8 cellular contexts compared by ENCODE assay signal in the genomic region with DNA sequence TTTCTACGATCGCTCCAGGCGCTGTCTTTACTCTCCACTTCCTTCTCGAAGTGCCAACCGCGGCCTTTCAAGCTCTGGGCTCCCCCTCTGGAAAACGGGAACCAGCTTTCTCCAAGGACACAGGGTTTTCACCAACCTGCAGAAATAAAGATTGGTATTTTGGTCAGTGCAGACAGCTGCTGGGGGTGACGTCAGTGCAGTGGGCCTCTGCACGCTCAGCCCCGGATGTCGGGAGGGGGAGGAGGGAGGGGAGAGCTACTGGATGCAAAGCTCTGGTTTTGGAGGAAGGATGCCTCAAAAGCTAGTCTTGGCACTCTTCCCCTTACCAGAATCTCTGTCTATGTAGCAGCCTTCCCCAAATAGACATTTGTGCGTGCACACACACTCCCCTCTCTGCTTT. TPM values are rescaled to one million over a fixed set of nuclear protein-coding genes. Genes with fewer than 3 reads are reported as not detected.
DNase-seq lines count a peak whose midpoint lies in the region; ATAC-seq and TF ChIP-seq lines count a peak whose summit lies in the region.

No MANE protein-coding gene starts in this region.

- ATAC-seq in HG02759 (IDR thresholded peaks at IDR 0.05; ENCODE audit: unreplicated experiment) (peak; percentile 84), omental fat pad (ENCODE audit: low FRiP score) (no peak), HG03108 (IDR thresholded peaks at IDR 0.05; ENCODE audit: unreplicated experiment) (no peak)

- peak; percentile 11 for DNase-seq in stimulated activated CD4-positive, alpha-beta T cell treated with anti-CD3 and anti-CD28 coated beads, Interleukin-4, amount 100 ng/mL, for 1 hour
- DNase-seq in stimulated activated CD4-positive, alpha-beta T cell treated with anti-CD3 and anti-CD28 coated beads, Interleukin-4, amount 100 ng/mL, for 4 hours = no peak
- DNase-seq in NCI-H510A (lab: John Stamatoyannopoulos, UW) (peak; percentile 69), amygdala (lab: John Stamatoyannopoulos, UW) (peak in 48 of 56 donors; percentile 3 to 73 (median 36)), mucosa of gallbladder (ENCODE audit: low spot score) (peak; percentile 36), omental fat pad (ENCODE audit: low spot score) (no peak)

- TF ChIP-seq CTCF in omental fat pad (IDR thresholded peaks at IDR 0.05) = no peak

RNA-seq across cellular contexts. Expression of a gene that starts 19.9 kb away (rescaled TPM):
- 0.03 TPM for total RNA-seq in mucosa of gallbladder
- total RNA-seq in omental fat pad = under 1 TPM in 1 of 4 donors, not detected in 3; 0.06 TPM

RNA-seq across cellular contexts. Expression of a gene that starts 49.4 kb away (rescaled TPM):
- 11.7 TPM for total RNA-seq in mucosa of gallbladder
- total RNA-seq in omental fat pad = 10 to 100 TPM in 3 of 4 donors, 1 to 10 TPM in 1; 8.9 to 21.6 (median 12.2) TPM

Comparison
In these comparisons a context has a peak if more than half of its experiments do, and no peak if none do; other contexts are left out.
1. DNase-seq: peak in stimulated activated CD4-positive, alpha-beta T cell treated with anti-CD3 and anti-CD28 coated beads, Interleukin-4, amount 100 ng/mL, for 1 hour (single experiment), NCI-H510A (single experiment), amygdala (48 of 56) and mucosa of gallbladder (single experiment); none in stimulated activated CD4-positive, alpha-beta T cell treated with anti-CD3 and anti-CD28 coated beads, Interleukin-4, amount 100 ng/mL, for 4 hours (0 of 2) and omental fat pad (single experiment).